In the genomic region with DNA sequence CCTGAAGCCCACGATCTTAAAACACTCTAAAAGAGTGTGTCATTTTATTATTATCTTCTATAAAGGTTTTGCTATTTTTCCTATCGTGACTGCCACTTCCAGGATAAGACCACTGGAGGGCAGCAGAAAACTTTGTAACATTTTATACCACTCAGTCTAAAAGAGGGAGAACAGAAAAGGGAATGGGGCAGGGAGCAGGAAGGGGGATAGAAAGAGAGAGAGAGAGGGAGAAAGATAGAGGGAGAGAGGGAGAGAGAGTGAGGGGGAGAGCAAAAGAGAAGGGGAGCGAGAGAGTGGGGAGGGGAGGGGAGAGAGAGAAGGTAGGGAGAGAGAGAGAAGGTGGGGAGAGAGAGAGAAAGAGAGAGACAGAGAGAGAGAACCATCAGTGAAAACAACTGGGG, we compare ENCODE assay signal across 8 cellular contexts. TPM values are rescaled to one million over a fixed set of nuclear protein-coding genes. Genes with fewer than 3 reads are reported as not detected.
DNase-seq lines count a peak whose midpoint lies in the region; ATAC-seq, FAIRE-seq and TF ChIP-seq lines count a peak whose summit lies in the region.

No MANE protein-coding gene starts in this region.

- WGBS in pancreas, 2 donors = 10 to 12% methylated on average over 3 of the region's 3 CpGs

- DNase-seq in DMS79 (lab: John Stamatoyannopoulos, UW) = peak; percentile 47
- DNase-seq in NCI-H82 (lab: John Stamatoyannopoulos, UW) = peak; percentile 84
- peak; percentile 21 for DNase-seq in activated gamma-delta T cell treated with anti-CD3 and anti-CD28 coated beads, Interleukin-2, amount 50 U/mL, for 16 hours (ENCODE audit: low read depth)
- peak; percentile 57 for DNase-seq in germinal center (ENCODE audit: low spot score)
- DNase-seq in pancreas = peak in 2 of 6 donors; percentile 39 to 66
- no peak for DNase-seq in omental fat pad (ENCODE audit: low spot score)

- ATAC-seq in pancreas (peak; percentile 36 to 69 (median 64)), GM21576 (IDR thresholded peaks at IDR 0.05; ENCODE audit: unreplicated experiment) (no peak), omental fat pad (ENCODE audit: low FRiP score) (no peak)

- CTCF ChIA-PET in HEK293 (lab: Yijun Ruan, JAX) = interaction anchor here (0.6 to 6.8 kb wide), 14 partner anchors 8 to 670 kb away, joined by 3 to 86 read pairs (median 4); a partner anchor contains a TSS

- TF ChIP-seq CTCF in HEK293 (tag by site-specific recombination; IDR thresholded peaks at IDR 0.05) = peak; percentile 51; the same call in 1 of the 2 replicates
- TF ChIP-seq CTCF in pancreas (IDR thresholded peaks at IDR 0.05) = peak; percentile 20 to 66 (median 47)
- TF ChIP-seq CTCF in omental fat pad (IDR thresholded peaks at IDR 0.05) = peak in 1 of 3 donors; percentile 34

- no peaks in the 10 kb centered on the region for H3K27me3 ChIP-seq in pancreas

- H3K9me3 ChIP-seq in HEK293 (ENCODE audit: control insufficient read depth, insufficient read depth, low read depth, low read length) (no peaks in the 10 kb centered on the region), pancreas (no peaks in the 10 kb centered on the region)

- POLR2A ChIA-PET in HEK293 (lab: Yijun Ruan, JAX) = no interaction called here

- H3K36me3 ChIP-seq in HEK293 (ENCODE audit: control insufficient read depth in 2 of 2, insufficient read depth in 1 of 2, low read length in 2 of 2) (no peaks in the 10 kb centered on the region), pancreas (no peaks in the 10 kb centered on the region)

- peaks cover 5% of the 10 kb centered on the region; the same call in 1 of the 2 replicates for H3K4me1 ChIP-seq in HEK293 (ENCODE audit: control insufficient read depth, insufficient read depth, low read length)
- peaks cover 32 to 54% (median 44%) of the 10 kb centered on the region in 3 donors for H3K4me1 ChIP-seq in pancreas

- FAIRE-seq in pancreas (lab: Jason Lieb, UNC) = peak; percentile 79

- intact Hi-C loops in pancreas (cut with DNase I) = loop anchor here in 2 of 3 donors (5.0 to 10.0 kb wide), 3 partner anchors 79 to 147 kb away; no protein-coding TSS in a partner anchor

- H3K27ac ChIP-seq in HEK293 (ENCODE audit: extremely low read depth, low read depth, low read length) (no peak overlapping the region), pancreas (peak overlapping the region in 2 of 4 donors; percentile 50 to 55)

- H3K4me3 ChIP-seq in HEK293 (ENCODE audit: low read depth, low read length) = no peak overlapping the region
- H3K4me3 ChIP-seq in pancreas = no peak overlapping the region

TF ChIP-seq in HEK293, 187 proteins besides CTCF, POLR2A, EP300 and RAD21 (continues in another document):
- TF ChIP-seq YY2 (tag by site-specific recombination; IDR thresholded peaks at IDR 0.05) = no peak
- no peak for TF ChIP-seq ZNF223 (tag by site-specific recombination; IDR thresholded peaks at IDR 0.05)
- TF ChIP-seq, protein P1, sequence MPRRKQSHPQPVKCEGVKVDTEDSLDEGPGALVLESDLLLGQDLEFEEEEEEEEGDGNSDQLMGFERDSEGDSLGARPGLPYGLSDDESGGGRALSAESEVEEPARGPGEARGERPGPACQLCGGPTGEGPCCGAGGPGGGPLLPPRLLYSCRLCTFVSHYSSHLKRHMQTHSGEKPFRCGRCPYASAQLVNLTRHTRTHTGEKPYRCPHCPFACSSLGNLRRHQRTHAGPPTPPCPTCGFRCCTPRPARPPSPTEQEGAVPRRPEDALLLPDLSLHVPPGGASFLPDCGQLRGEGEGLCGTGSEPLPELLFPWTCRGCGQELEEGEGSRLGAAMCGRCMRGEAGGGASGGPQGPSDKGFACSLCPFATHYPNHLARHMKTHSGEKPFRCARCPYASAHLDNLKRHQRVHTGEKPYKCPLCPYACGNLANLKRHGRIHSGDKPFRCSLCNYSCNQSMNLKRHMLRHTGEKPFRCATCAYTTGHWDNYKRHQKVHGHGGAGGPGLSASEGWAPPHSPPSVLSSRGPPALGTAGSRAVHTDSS (tag by site-specific recombination; IDR thresholded peaks at IDR 0.05) = no peak
- 0 out of 2 replicates have a peak, but pooled peaks have one; percentile 74 for TF ChIP-seq ZNF701 (tag by site-specific recombination; IDR thresholded peaks at IDR 0.05)
- TF ChIP-seq, protein P2, sequence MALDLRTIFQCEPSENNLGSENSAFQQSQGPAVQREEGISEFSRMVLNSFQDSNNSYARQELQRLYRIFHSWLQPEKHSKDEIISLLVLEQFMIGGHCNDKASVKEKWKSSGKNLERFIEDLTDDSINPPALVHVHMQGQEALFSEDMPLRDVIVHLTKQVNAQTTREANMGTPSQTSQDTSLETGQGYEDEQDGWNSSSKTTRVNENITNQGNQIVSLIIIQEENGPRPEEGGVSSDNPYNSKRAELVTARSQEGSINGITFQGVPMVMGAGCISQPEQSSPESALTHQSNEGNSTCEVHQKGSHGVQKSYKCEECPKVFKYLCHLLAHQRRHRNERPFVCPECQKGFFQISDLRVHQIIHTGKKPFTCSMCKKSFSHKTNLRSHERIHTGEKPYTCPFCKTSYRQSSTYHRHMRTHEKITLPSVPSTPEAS (tag by site-specific recombination; IDR thresholded peaks at IDR 0.05) = no peak
- TF ChIP-seq ZNF654 (tag by site-specific recombination; IDR thresholded peaks at IDR 0.05; ENCODE audit: low read depth) = peak; percentile 89
- peak; percentile 98 for TF ChIP-seq PRDM1 (tag by site-specific recombination; IDR thresholded peaks at IDR 0.05)
- TF ChIP-seq ZNF157 (tag by site-specific recombination; IDR thresholded peaks at IDR 0.05) = no peak
- no peak for TF ChIP-seq ZNF2 (tag by site-specific recombination; IDR thresholded peaks at IDR 0.05)
- TF ChIP-seq, protein P3, sequence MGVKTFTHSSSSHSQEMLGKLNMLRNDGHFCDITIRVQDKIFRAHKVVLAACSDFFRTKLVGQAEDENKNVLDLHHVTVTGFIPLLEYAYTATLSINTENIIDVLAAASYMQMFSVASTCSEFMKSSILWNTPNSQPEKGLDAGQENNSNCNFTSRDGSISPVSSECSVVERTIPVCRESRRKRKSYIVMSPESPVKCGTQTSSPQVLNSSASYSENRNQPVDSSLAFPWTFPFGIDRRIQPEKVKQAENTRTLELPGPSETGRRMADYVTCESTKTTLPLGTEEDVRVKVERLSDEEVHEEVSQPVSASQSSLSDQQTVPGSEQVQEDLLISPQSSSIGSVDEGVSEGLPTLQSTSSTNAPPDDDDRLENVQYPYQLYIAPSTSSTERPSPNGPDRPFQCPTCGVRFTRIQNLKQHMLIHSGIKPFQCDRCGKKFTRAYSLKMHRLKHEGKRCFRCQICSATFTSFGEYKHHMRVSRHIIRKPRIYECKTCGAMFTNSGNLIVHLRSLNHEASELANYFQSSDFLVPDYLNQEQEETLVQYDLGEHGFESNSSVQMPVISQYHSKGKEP (tag by site-specific recombination; IDR thresholded peaks at IDR 0.05) = no peak
- TF ChIP-seq, protein P4, sequence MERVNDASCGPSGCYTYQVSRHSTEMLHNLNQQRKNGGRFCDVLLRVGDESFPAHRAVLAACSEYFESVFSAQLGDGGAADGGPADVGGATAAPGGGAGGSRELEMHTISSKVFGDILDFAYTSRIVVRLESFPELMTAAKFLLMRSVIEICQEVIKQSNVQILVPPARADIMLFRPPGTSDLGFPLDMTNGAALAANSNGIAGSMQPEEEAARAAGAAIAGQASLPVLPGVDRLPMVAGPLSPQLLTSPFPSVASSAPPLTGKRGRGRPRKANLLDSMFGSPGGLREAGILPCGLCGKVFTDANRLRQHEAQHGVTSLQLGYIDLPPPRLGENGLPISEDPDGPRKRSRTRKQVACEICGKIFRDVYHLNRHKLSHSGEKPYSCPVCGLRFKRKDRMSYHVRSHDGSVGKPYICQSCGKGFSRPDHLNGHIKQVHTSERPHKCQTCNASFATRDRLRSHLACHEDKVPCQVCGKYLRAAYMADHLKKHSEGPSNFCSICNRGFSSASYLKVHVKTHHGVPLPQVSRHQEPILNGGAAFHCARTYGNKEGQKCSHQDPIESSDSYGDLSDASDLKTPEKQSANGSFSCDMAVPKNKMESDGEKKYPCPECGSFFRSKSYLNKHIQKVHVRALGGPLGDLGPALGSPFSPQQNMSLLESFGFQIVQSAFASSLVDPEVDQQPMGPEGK (tag by site-specific recombination; IDR thresholded peaks at IDR 0.05) = 0 out of 2 replicates have a peak, but pooled peaks have one; percentile 22
- TF ChIP-seq ZNF391 (tag by site-specific recombination; IDR thresholded peaks at IDR 0.05; ENCODE audit: borderline replicate concordance, low read depth) = no peak
- TF ChIP-seq, protein P5, sequence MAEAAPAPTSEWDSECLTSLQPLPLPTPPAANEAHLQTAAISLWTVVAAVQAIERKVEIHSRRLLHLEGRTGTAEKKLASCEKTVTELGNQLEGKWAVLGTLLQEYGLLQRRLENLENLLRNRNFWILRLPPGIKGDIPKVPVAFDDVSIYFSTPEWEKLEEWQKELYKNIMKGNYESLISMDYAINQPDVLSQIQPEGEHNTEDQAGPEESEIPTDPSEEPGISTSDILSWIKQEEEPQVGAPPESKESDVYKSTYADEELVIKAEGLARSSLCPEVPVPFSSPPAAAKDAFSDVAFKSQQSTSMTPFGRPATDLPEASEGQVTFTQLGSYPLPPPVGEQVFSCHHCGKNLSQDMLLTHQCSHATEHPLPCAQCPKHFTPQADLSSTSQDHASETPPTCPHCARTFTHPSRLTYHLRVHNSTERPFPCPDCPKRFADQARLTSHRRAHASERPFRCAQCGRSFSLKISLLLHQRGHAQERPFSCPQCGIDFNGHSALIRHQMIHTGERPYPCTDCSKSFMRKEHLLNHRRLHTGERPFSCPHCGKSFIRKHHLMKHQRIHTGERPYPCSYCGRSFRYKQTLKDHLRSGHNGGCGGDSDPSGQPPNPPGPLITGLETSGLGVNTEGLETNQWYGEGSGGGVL (tag by site-specific recombination; IDR thresholded peaks at IDR 0.05) = peak; percentile 78
- peak; percentile 42; the same call in 1 of the 2 replicates for TF ChIP-seq ZBTB17 (tag by site-specific recombination; IDR thresholded peaks at IDR 0.05)
- TF ChIP-seq ZNF596 (tag by site-specific recombination; IDR thresholded peaks at IDR 0.05) = peak; percentile 97

RNA-seq across cellular contexts. Expression of a gene that starts 2.0 kb away (rescaled TPM):
- total RNA-seq in pancreas (1 to 10 TPM in 3 of 6 donors, under 1 TPM in 3; 0.25 to 7.2 (median 1.1) TPM), omental fat pad (1 to 10 TPM; 1.9 to 6.2 (median 4.3) TPM)
- polyA plus RNA-seq in pancreas = under 1 TPM; 0.38 to 0.63 TPM

RNA-seq across cellular contexts. Expression of a gene that starts 31.4 kb away (rescaled TPM):
- under 1 TPM in 3 of 6 donors, not detected in 3; 0.12 to 0.19 (median 0.15) TPM for total RNA-seq in pancreas
- under 1 TPM; 0.21 to 0.30 TPM for polyA plus RNA-seq in pancreas
- not detected for total RNA-seq in omental fat pad

RNA-seq across cellular contexts. Expression of a gene that starts 40.3 kb away (rescaled TPM):
- total RNA-seq in pancreas (100 to 1,000 TPM in 2 of 6 donors, 10 to 100 TPM in 4; 30.3 to 179 (median 57.9) TPM), omental fat pad (100 to 1,000 TPM; 317 to 851 (median 829) TPM)
- 100 to 1,000 TPM in 1 of 2 donors, 10 to 100 TPM in 1; 75.6 to 112 TPM for polyA plus RNA-seq in pancreas

RNA-seq across cellular contexts. Expression of a gene that starts 41.9 kb away (rescaled TPM):
- 1 to 10 TPM in 1 of 6 donors, under 1 TPM in 5; 0.28 to 1.0 (median 0.54) TPM for total RNA-seq in pancreas
- under 1 TPM; 0.72 to 0.89 TPM for polyA plus RNA-seq in pancreas
- 1 to 10 TPM in 1 of 4 donors, under 1 TPM in 2, not detected in 1; 0.36 to 1.6 (median 0.56) TPM for total RNA-seq in omental fat pad

RNA-seq across cellular contexts. Expression of a gene that starts 42.1 kb away (rescaled TPM):
- 10 to 100 TPM; 12.5 to 28.5 (median 23.2) TPM for total RNA-seq in pancreas
- 10 to 100 TPM in 1 of 2 donors, 1 to 10 TPM in 1; 7.9 to 14.6 TPM for polyA plus RNA-seq in pancreas
- total RNA-seq in omental fat pad = 10 to 100 TPM; 17.2 to 29.7 (median 19.3) TPM

Comparison
In these comparisons a context has a peak if more than half of its experiments do, and no peak if none do; other contexts are left out.
1. ATAC-seq: peak in pancreas (4 of 4); none in GM21576 (single experiment) and omental fat pad (single experiment).